ENCODE assay signal across 1 cellular context in the genomic region with DNA sequence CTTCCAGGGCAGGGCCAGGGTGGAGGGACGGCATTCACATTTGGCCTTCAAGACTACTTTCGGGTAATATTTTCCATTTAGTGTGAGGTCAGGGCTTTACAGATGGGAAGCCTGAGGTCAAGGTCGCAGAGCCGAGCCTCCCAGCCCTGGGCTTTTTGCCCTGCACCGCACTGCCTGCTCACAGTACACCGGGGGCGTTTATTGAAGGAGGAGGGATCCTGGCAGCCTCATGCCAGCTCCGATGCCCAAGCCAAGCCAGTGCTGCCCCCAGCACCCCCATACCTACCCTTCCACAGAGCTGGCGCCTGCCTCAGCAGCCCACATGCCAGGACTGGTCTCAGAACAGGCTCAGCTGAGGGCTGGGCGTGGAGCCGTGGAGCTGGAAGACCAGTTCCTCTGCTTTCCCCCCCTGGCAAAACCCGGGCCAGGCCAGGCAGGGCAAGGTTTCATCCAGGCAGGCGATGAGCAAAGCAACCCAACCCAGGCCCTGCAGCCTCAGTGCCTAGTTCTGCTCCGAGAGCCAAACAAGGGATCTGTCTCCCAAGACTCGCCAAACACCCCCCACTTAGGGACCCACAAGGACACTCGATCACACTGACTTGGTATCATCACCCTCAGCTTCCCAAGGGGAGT.
A peak's percentile ranks its signal among the peaks of the same experiment; 100 is the strongest.
TF ChIP-seq lines count a peak whose summit lies in the region.

No MANE protein-coding gene starts in this region.

TF ChIP-seq in HepG2, 621 proteins besides CTCF, POLR2A, EP300 and RAD21 (continued from another document and continues in another):
- TF ChIP-seq, protein P1, sequence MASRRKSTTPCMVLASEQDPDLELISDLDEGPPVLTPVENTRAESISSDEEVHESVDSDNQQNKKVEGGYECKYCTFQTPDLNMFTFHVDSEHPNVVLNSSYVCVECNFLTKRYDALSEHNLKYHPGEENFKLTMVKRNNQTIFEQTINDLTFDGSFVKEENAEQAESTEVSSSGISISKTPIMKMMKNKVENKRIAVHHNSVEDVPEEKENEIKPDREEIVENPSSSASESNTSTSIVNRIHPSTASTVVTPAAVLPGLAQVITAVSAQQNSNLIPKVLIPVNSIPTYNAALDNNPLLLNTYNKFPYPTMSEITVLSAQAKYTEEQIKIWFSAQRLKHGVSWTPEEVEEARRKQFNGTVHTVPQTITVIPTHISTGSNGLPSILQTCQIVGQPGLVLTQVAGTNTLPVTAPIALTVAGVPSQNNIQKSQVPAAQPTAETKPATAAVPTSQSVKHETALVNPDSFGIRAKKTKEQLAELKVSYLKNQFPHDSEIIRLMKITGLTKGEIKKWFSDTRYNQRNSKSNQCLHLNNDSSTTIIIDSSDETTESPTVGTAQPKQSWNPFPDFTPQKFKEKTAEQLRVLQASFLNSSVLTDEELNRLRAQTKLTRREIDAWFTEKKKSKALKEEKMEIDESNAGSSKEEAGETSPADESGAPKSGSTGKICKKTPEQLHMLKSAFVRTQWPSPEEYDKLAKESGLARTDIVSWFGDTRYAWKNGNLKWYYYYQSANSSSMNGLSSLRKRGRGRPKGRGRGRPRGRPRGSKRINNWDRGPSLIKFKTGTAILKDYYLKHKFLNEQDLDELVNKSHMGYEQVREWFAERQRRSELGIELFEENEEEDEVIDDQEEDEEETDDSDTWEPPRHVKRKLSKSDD (CRISPR knock-in tag; IDR thresholded peaks at IDR 0.05; ENCODE audit: low read depth): no peak
- TF ChIP-seq ZNF577 (CRISPR knock-in tag; IDR thresholded peaks at IDR 0.05; ENCODE audit: borderline replicate concordance, low read depth) (no peak), ZNF337 (CRISPR knock-in tag; IDR thresholded peaks at IDR 0.05; ENCODE audit: borderline replicate concordance, low read depth) (0 out of 2 replicates have a peak, but pooled peaks have one; percentile 10), POLR2AphosphoS5 (IDR thresholded peaks at IDR 0.05; ENCODE audit: low read depth, low read length) (no peak), CCDC6 (CRISPR knock-in tag; IDR thresholded peaks at IDR 0.05) (no peak), EED (CRISPR knock-in tag; IDR thresholded peaks at IDR 0.05) (no peak), SOX13 (IDR thresholded peaks at IDR 0.05) (no peak), SOX13 (CRISPR knock-in tag; conservative IDR thresholded peaks at IDR 0.05 in 1 of 2, IDR thresholded peaks at IDR 0.05 in 1 of 2) (peak in 1 of 2 experiments; percentile 32; a peak in 1 of 4 replicates), ZNF331 (CRISPR knock-in tag; IDR thresholded peaks at IDR 0.05) (no peak), ZBTB21 (CRISPR knock-in tag; IDR thresholded peaks at IDR 0.05) (no peak), RFX5 (IDR thresholded peaks at IDR 0.05; ENCODE audit: low read depth, low read length) (no peak), ADNP (CRISPR knock-in tag; IDR thresholded peaks at IDR 0.05) (no peak), ZNF274 (CRISPR knock-in tag; IDR thresholded peaks at IDR 0.05) (no peak; the same call in 1 of the 2 replicates), ZNF672 (CRISPR knock-in tag; IDR thresholded peaks at IDR 0.05) (no peak), CEBPB (IDR thresholded peaks at IDR 0.05; ENCODE audit: borderline replicate concordance, low read depth, low read length) (no peak), TBL1XR1 (IDR thresholded peaks at IDR 0.05; ENCODE audit: borderline replicate concordance, low read length, partially characterized antibody) (no peak), DNMT1 (CRISPR knock-in tag; IDR thresholded peaks at IDR 0.05) (no peak), JUNB (CRISPR knock-in tag; IDR thresholded peaks at IDR 0.05; ENCODE audit: borderline replicate concordance) (no peak), ZNF883 (CRISPR knock-in tag; IDR thresholded peaks at IDR 0.05; ENCODE audit: not compliant biosample characterization) (no peak), ZMAT3 (CRISPR knock-in tag; conservative IDR thresholded peaks at IDR 0.05) (no peak), ZNF781 (CRISPR knock-in tag; IDR thresholded peaks at IDR 0.05; ENCODE audit: borderline replicate concordance, not compliant biosample characterization) (no peak), ZNF737 (CRISPR knock-in tag; IDR thresholded peaks at IDR 0.05; ENCODE audit: borderline replicate concordance) (no peak), PTBP1 (IDR thresholded peaks at IDR 0.05; ENCODE audit: low read depth, low read length, poor library complexity, severe bottlenecking) (no peak), ZNF431 (CRISPR knock-in tag; IDR thresholded peaks at IDR 0.05; ENCODE audit: borderline replicate concordance, low read depth) (no peak), ZNF263 (CRISPR knock-in tag; IDR thresholded peaks at IDR 0.05) (no peak), ZNF326 (CRISPR knock-in tag; IDR thresholded peaks at IDR 0.05; ENCODE audit: borderline replicate concordance) (no peak), SIN3B (IDR thresholded peaks at IDR 0.05; ENCODE audit: low read length) (no peak), HNF4A (CRISPR knock-in tag; IDR thresholded peaks at IDR 0.05) (peak; percentile 60), KDM4B (CRISPR knock-in tag; IDR thresholded peaks at IDR 0.05) (no peak), FOXP1 (IDR thresholded peaks at IDR 0.05) (no peak), FOXP1 (CRISPR knock-in tag; IDR thresholded peaks at IDR 0.05) (no peak), CEBPG (CRISPR knock-in tag; IDR thresholded peaks at IDR 0.05) (no peak), ZKSCAN5 (CRISPR knock-in tag; IDR thresholded peaks at IDR 0.05) (no peak), ZSCAN20 (CRISPR knock-in tag; IDR thresholded peaks at IDR 0.05; ENCODE audit: borderline replicate concordance) (no peak), SIX4 (CRISPR knock-in tag; IDR thresholded peaks at IDR 0.05) (no peak), ZNF775 (CRISPR knock-in tag; IDR thresholded peaks at IDR 0.05; ENCODE audit: borderline replicate concordance) (no peak), HDAC2 (CRISPR knock-in tag; IDR thresholded peaks at IDR 0.05) (peak; percentile 32; the same call in 1 of the 2 replicates), ZNF430 (CRISPR knock-in tag; IDR thresholded peaks at IDR 0.05) (0 out of 2 replicates have a peak, but pooled peaks have one; percentile 3), MBD4 (IDR thresholded peaks at IDR 0.05; ENCODE audit: borderline replicate concordance, low read length) (no peak), NBN (conservative IDR thresholded peaks at IDR 0.05) (no peak), RXRA (CRISPR knock-in tag; IDR thresholded peaks at IDR 0.05) (no peak; the same call in 1 of the 2 replicates)
- TF ChIP-seq, protein P2, sequence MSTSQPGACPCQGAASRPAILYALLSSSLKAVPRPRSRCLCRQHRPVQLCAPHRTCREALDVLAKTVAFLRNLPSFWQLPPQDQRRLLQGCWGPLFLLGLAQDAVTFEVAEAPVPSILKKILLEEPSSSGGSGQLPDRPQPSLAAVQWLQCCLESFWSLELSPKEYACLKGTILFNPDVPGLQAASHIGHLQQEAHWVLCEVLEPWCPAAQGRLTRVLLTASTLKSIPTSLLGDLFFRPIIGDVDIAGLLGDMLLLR (CRISPR knock-in tag; IDR thresholded peaks at IDR 0.05): peak; percentile 22; the same call in 1 of the 2 replicates
- TF ChIP-seq, protein P3, sequence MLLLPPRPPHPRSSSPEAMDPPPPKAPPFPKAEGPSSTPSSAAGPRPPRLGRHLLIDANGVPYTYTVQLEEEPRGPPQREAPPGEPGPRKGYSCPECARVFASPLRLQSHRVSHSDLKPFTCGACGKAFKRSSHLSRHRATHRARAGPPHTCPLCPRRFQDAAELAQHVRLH (CRISPR knock-in tag; IDR thresholded peaks at IDR 0.05; ENCODE audit: borderline replicate concordance, low read depth): no peak
- TF ChIP-seq, protein P4, sequence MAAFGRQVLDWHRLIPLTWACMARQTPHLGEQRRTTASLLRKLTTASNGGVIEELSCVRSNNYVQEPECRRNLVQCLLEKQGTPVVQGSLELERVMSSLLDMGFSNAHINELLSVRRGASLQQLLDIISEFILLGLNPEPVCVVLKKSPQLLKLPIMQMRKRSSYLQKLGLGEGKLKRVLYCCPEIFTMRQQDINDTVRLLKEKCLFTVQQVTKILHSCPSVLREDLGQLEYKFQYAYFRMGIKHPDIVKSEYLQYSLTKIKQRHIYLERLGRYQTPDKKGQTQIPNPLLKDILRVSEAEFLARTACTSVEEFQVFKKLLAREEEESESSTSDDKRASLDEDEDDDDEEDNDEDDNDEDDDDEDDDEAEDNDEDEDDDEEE (CRISPR knock-in tag; IDR thresholded peaks at IDR 0.05): peak; percentile 57; the same call in 1 of the 2 replicates
- TF ChIP-seq, protein P5, sequence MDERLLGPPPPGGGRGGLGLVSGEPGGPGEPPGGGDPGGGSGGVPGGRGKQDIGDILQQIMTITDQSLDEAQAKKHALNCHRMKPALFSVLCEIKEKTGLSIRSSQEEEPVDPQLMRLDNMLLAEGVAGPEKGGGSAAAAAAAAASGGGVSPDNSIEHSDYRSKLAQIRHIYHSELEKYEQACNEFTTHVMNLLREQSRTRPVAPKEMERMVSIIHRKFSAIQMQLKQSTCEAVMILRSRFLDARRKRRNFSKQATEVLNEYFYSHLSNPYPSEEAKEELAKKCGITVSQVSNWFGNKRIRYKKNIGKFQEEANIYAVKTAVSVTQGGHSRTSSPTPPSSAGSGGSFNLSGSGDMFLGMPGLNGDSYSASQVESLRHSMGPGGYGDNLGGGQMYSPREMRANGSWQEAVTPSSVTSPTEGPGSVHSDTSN (CRISPR knock-in tag; IDR thresholded peaks at IDR 0.05): no peak
- TF ChIP-seq, protein P6, sequence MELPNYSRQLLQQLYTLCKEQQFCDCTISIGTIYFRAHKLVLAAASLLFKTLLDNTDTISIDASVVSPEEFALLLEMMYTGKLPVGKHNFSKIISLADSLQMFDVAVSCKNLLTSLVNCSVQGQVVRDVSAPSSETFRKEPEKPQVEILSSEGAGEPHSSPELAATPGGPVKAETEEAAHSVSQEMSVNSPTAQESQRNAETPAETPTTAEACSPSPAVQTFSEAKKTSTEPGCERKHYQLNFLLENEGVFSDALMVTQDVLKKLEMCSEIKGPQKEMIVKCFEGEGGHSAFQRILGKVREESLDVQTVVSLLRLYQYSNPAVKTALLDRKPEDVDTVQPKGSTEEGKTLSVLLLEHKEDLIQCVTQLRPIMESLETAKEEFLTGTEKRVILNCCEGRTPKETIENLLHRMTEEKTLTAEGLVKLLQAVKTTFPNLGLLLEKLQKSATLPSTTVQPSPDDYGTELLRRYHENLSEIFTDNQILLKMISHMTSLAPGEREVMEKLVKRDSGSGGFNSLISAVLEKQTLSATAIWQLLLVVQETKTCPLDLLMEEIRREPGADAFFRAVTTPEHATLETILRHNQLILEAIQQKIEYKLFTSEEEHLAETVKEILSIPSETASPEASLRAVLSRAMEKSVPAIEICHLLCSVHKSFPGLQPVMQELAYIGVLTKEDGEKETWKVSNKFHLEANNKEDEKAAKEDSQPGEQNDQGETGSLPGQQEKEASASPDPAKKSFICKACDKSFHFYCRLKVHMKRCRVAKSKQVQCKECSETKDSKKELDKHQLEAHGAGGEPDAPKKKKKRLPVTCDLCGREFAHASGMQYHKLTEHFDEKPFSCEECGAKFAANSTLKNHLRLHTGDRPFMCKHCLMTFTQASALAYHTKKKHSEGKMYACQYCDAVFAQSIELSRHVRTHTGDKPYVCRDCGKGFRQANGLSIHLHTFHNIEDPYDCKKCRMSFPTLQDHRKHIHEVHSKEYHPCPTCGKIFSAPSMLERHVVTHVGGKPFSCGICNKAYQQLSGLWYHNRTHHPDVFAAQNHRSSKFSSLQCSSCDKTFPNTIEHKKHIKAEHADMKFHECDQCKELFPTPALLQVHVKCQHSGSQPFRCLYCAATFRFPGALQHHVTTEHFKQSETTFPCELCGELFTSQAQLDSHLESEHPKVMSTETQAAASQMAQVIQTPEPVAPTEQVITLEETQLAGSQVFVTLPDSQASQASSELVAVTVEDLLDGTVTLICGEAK (IDR thresholded peaks at IDR 0.05): no peak
- TF ChIP-seq, protein P6 (CRISPR knock-in tag; IDR thresholded peaks at IDR 0.05): peak; percentile 53; the same call in 1 of the 2 replicates
- TF ChIP-seq, protein P7, sequence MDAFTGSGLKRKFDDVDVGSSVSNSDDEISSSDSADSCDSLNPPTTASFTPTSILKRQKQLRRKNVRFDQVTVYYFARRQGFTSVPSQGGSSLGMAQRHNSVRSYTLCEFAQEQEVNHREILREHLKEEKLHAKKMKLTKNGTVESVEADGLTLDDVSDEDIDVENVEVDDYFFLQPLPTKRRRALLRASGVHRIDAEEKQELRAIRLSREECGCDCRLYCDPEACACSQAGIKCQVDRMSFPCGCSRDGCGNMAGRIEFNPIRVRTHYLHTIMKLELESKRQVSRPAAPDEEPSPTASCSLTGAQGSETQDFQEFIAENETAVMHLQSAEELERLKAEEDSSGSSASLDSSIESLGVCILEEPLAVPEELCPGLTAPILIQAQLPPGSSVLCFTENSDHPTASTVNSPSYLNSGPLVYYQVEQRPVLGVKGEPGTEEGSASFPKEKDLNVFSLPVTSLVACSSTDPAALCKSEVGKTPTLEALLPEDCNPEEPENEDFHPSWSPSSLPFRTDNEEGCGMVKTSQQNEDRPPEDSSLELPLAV (CRISPR knock-in tag; conservative IDR thresholded peaks at IDR 0.05; ENCODE audit: low read depth): no peak
- TF ChIP-seq, protein P8, sequence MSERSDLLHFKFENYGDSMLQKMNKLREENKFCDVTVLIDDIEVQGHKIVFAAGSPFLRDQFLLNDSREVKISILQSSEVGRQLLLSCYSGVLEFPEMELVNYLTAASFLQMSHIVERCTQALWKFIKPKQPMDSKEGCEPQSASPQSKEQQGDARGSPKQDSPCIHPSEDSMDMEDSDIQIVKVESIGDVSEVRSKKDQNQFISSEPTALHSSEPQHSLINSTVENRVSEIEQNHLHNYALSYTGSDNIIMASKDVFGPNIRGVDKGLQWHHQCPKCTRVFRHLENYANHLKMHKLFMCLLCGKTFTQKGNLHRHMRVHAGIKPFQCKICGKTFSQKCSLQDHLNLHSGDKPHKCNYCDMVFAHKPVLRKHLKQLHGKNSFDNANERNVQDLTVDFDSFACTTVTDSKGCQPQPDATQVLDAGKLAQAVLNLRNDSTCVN (CRISPR knock-in tag; IDR thresholded peaks at IDR 0.05; ENCODE audit: borderline replicate concordance): no peak
